In the genomic region with DNA sequence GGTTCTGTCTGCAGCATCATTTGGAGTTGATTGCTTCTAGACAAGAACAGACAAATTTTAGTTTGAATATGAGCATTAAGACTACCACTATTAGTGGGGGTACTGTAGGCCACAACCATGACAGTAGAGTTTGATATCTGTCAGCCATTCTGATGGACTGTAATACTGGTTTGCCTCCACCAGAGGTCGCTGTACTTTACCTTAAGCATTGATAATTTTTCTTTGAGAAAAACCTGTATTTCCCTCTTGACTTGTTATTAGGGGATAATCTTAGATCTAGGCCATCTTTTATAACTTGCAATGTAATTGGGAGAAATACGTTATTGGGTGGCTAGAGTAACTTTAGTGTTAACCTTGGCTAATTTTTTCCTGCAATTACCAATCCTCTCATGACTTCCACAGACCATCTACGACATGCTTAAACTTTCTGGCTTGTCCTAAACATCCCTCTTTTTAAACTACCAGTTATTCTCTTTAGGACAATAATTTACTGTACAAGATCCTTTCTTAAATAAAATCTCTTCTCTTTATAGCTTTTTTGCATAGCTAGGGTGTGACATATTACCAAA, we compare ENCODE assay signal across 1 cellular context.
TF ChIP-seq lines count a peak whose summit lies in the region.

No MANE protein-coding gene starts in this region.

TF ChIP-seq in GM23338, 12 proteins besides CTCF, POLR2A, EP300 and RAD21 (continued from another document):
- TF ChIP-seq ZNF462 (CRISPR knock-in tag; IDR thresholded peaks at IDR 0.05) (no peak), STAT1 (IDR thresholded peaks at IDR 0.05; ENCODE audit: unreplicated experiment) (no peak), ZNF114 (CRISPR knock-in tag; IDR thresholded peaks at IDR 0.05) (no peak), NANOG (IDR thresholded peaks at IDR 0.05; ENCODE audit: borderline replicate concordance) (no peak), ZNF331 (CRISPR knock-in tag; IDR thresholded peaks at IDR 0.05; ENCODE audit: low read depth) (no peak), JUNB (IDR thresholded peaks at IDR 0.05; ENCODE audit: unreplicated experiment) (no peak), EZH2phosphoT487 (IDR thresholded peaks at IDR 0.05; ENCODE audit: unreplicated experiment) (no peak), CREB1 (CRISPR knock-in tag; IDR thresholded peaks at IDR 0.05; ENCODE audit: low read depth) (no peak), POLR2AphosphoS5 (IDR thresholded peaks at IDR 0.05; ENCODE audit: low read depth) (no peak), REST (IDR thresholded peaks at IDR 0.05; ENCODE audit: unreplicated experiment) (no peak)
- TF ChIP-seq, protein P1, sequence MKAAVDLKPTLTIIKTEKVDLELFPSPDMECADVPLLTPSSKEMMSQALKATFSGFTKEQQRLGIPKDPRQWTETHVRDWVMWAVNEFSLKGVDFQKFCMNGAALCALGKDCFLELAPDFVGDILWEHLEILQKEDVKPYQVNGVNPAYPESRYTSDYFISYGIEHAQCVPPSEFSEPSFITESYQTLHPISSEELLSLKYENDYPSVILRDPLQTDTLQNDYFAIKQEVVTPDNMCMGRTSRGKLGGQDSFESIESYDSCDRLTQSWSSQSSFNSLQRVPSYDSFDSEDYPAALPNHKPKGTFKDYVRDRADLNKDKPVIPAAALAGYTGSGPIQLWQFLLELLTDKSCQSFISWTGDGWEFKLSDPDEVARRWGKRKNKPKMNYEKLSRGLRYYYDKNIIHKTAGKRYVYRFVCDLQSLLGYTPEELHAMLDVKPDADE (IDR thresholded peaks at IDR 0.05) = no peak
